In the genomic region with DNA sequence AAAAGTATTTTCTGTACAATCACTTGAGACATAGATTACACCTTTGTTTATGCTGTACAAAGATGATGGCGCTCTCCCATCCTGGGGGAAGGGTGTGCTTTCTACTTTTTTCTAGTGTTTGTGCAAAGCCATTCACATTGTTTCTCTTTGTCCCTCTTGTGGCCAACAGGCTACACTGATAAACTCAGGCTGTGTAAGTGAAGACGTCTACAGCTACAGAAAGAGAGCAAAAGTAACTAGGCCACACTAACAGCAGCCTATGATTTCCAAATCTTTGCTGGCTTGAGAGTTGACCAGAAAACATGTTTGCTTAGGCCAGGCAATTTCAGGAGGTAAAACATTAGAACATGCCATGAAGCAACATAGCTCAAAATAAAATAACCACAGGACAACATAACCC, we compare ENCODE assay signal across 1 cellular context.
TF ChIP-seq lines count a peak whose summit lies in the region.

No MANE protein-coding gene starts in this region.

TF ChIP-seq in SK-N-SH treated with all-trans-retinoic acid at 6 μM for 48 hours, 23 proteins besides CTCF, POLR2A, EP300 and RAD21 (continued from another document):
- TF ChIP-seq, protein P1, sequence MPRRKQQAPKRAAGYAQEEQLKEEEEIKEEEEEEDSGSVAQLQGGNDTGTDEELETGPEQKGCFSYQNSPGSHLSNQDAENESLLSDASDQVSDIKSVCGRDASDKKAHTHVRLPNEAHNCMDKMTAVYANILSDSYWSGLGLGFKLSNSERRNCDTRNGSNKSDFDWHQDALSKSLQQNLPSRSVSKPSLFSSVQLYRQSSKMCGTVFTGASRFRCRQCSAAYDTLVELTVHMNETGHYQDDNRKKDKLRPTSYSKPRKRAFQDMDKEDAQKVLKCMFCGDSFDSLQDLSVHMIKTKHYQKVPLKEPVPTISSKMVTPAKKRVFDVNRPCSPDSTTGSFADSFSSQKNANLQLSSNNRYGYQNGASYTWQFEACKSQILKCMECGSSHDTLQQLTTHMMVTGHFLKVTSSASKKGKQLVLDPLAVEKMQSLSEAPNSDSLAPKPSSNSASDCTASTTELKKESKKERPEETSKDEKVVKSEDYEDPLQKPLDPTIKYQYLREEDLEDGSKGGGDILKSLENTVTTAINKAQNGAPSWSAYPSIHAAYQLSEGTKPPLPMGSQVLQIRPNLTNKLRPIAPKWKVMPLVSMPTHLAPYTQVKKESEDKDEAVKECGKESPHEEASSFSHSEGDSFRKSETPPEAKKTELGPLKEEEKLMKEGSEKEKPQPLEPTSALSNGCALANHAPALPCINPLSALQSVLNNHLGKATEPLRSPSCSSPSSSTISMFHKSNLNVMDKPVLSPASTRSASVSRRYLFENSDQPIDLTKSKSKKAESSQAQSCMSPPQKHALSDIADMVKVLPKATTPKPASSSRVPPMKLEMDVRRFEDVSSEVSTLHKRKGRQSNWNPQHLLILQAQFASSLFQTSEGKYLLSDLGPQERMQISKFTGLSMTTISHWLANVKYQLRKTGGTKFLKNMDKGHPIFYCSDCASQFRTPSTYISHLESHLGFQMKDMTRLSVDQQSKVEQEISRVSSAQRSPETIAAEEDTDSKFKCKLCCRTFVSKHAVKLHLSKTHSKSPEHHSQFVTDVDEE (CRISPR knock-in tag; IDR thresholded peaks at IDR 0.05), result no peak
- TF ChIP-seq TOX (CRISPR knock-in tag; IDR thresholded peaks at IDR 0.05; ENCODE audit: borderline replicate concordance), result no peak
- TF ChIP-seq ZC3H10 (CRISPR knock-in tag; IDR thresholded peaks at IDR 0.05), result no peak
- no peak for TF ChIP-seq ESRRG (CRISPR knock-in tag; IDR thresholded peaks at IDR 0.05)
- no peak for TF ChIP-seq CSDC2 (CRISPR knock-in tag; IDR thresholded peaks at IDR 0.05)
- no peak for TF ChIP-seq CREB5 (CRISPR knock-in tag; IDR thresholded peaks at IDR 0.05; ENCODE audit: low read depth)
- TF ChIP-seq PPARA (CRISPR knock-in tag; IDR thresholded peaks at IDR 0.05; ENCODE audit: borderline replicate concordance), result no peak
- TF ChIP-seq ZFP3 (CRISPR knock-in tag; IDR thresholded peaks at IDR 0.05), result no peak
- TF ChIP-seq, protein P2, sequence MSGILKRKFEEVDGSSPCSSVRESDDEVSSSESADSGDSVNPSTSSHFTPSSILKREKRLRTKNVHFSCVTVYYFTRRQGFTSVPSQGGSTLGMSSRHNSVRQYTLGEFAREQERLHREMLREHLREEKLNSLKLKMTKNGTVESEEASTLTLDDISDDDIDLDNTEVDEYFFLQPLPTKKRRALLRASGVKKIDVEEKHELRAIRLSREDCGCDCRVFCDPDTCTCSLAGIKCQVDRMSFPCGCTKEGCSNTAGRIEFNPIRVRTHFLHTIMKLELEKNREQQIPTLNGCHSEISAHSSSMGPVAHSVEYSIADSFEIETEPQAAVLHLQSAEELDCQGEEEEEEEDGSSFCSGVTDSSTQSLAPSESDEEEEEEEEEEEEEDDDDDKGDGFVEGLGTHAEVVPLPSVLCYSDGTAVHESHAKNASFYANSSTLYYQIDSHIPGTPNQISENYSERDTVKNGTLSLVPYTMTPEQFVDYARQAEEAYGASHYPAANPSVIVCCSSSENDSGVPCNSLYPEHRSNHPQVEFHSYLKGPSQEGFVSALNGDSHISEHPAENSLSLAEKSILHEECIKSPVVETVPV (CRISPR knock-in tag; IDR thresholded peaks at IDR 0.05), result no peak
- no peak for TF ChIP-seq ARNTL (CRISPR knock-in tag; IDR thresholded peaks at IDR 0.05; ENCODE audit: borderline replicate concordance, low read depth)
- no peak for TF ChIP-seq ISL1 (CRISPR knock-in tag; IDR thresholded peaks at IDR 0.05)
- no peak for TF ChIP-seq ZNF565 (CRISPR knock-in tag; conservative IDR thresholded peaks at IDR 0.05; ENCODE audit: low read depth)
- TF ChIP-seq SNAI2 (CRISPR knock-in tag; IDR thresholded peaks at IDR 0.05), result no peak
- no peak for TF ChIP-seq TCF4 (CRISPR knock-in tag; IDR thresholded peaks at IDR 0.05; ENCODE audit: borderline replicate concordance)
